8 cellular contexts compared by ENCODE assay signal in genomic region chr4:74671074-74671698, GRCh38.
A peak's percentile ranks its signal among the peaks of the same experiment; 100 is the strongest.
DNase-seq lines count a peak whose midpoint lies in the region; ATAC-seq and TF ChIP-seq lines count a peak whose summit lies in the region.

No MANE protein-coding gene starts in this region.

- CTCF ChIA-PET in activated CD8-positive, alpha-beta memory T cell treated with anti-CD3 and anti-CD28 coated beads, Interleukin-2, amount 10 ng/mL, durations not matched to agents 7 days and 5 days (lab: Charles Lee), result interaction anchor here (0.7 kb wide), 1 partner anchor 350 kb away, joined by 3 read pairs; no protein-coding TSS in a partner anchor

- no peaks in the 10 kb centered on the region for H3K4me1 Mint-ChIP-seq in activated CD8-positive, alpha-beta memory T cell treated with anti-CD3 and anti-CD28 coated beads, Interleukin-2, amount 10 ng/mL, durations not matched to agents 7 days and 5 days

- no peak overlapping the region for H3K4me3 Mint-ChIP-seq in activated CD8-positive, alpha-beta memory T cell treated with anti-CD3 and anti-CD28 coated beads, Interleukin-2, amount 10 ng/mL, durations not matched to agents 7 days and 5 days

- H3K27me3 ChIP-seq in liver (ENCODE audit: control insufficient read depth in 4 of 4, insufficient read depth in 4 of 4, low read length in 3 of 4), result peaks cover 0 to 2% (median 0%) of the 10 kb centered on the region in 4 donors
- no peaks in the 10 kb centered on the region for H3K27me3 ChIP-seq in stomach

- TF ChIP-seq CTCF in liver (IDR thresholded peaks at IDR 0.05; ENCODE audit: low read depth, low read length, missing input control) (peak; percentile 52), stomach (IDR thresholded peaks at IDR 0.05) (peak in 3 of 7 experiments; percentile 34 to 48 (median 36))

- WGBS in liver, result under 1% methylated on average over 2 of the region's 2 CpGs
- WGBS in stomach, 5 donors, result 0 to 2% (median 1%) methylated on average over 2 of the region's 2 CpGs

- no peak for ATAC-seq in activated CD8-positive, alpha-beta memory T cell treated with anti-CD3 and anti-CD28 coated beads, Interleukin-2, amount 10 ng/mL, durations not matched to agents 7 days and 5 days
- ATAC-seq in SK-N-SH treated with all-trans-retinoic acid at 6 μM for 48 hours, result peak; percentile 87

- peaks cover 13% of the 10 kb centered on the region for H3K27me3 Mint-ChIP-seq in activated CD8-positive, alpha-beta memory T cell treated with anti-CD3 and anti-CD28 coated beads, Interleukin-2, amount 10 ng/mL, durations not matched to agents 7 days and 5 days

- no peak overlapping the region for H3K9ac ChIP-seq in liver (ENCODE audit: low read depth in 1 of 2, low read length in 2 of 2)

- H3K36me3 Mint-ChIP-seq in activated CD8-positive, alpha-beta memory T cell treated with anti-CD3 and anti-CD28 coated beads, Interleukin-2, amount 10 ng/mL, durations not matched to agents 7 days and 5 days, result no peaks in the 10 kb centered on the region

- no peak overlapping the region for H3K4me3 ChIP-seq in liver (ENCODE audit: low read depth in 1 of 3, low read length in 3 of 3)
- no peak overlapping the region for H3K4me3 ChIP-seq in stomach

- H3K27ac Mint-ChIP-seq in activated CD8-positive, alpha-beta memory T cell treated with anti-CD3 and anti-CD28 coated beads, Interleukin-2, amount 10 ng/mL, durations not matched to agents 7 days and 5 days, result no peak overlapping the region

- no peak for TF ChIP-seq POLR2A in stomach (IDR thresholded peaks at IDR 0.05)

- TF ChIP-seq RAD21 in liver (IDR thresholded peaks at IDR 0.05), result peak; percentile 76 to 83

- H3K4me1 ChIP-seq in liver (ENCODE audit: control insufficient read depth in 4 of 4, insufficient read depth in 4 of 4, low read length in 3 of 4), result no peaks in the 10 kb centered on the region
- H3K4me1 ChIP-seq in stomach, result peaks cover 0 to 11% (median 3%) of the 10 kb centered on the region in 4 donors

- no peak for TF ChIP-seq EP300 in stomach (IDR thresholded peaks at IDR 0.05)

- H3K9me3 Mint-ChIP-seq in activated CD8-positive, alpha-beta memory T cell treated with anti-CD3 and anti-CD28 coated beads, Interleukin-2, amount 10 ng/mL, durations not matched to agents 7 days and 5 days (ENCODE audit: low read depth), result no peaks in the 10 kb centered on the region

- no peak overlapping the region for H3K27ac ChIP-seq in liver (ENCODE audit: low read depth in 1 of 2, low read length in 2 of 2)
- H3K27ac ChIP-seq in stomach, result no peak overlapping the region

- H3K9me3 ChIP-seq in liver (ENCODE audit: control insufficient read depth in 4 of 4, low read length in 3 of 4) (no peaks in the 10 kb centered on the region), stomach (no peaks in the 10 kb centered on the region)

- peak; percentile 7 for DNase-seq in activated CD8-positive, alpha-beta memory T cell treated with anti-CD3 and anti-CD28 coated beads, Interleukin-2, amount 50 U/mL, for 24 hours (ENCODE audit: extremely low read depth)
- DNase-seq in activated CD8-positive, alpha-beta memory T cell treated with anti-CD3 and anti-CD28 coated beads, Interleukin-2, amount 10 ng/mL, durations not matched to agents 7 days and 5 days, result no peak
- DNase-seq in Kasumi-1 (lab: John Stamatoyannopoulos, UW) (peak; percentile 74 to 86), brain pericyte (ENCODE audit: low read depth, low spot score) (peak; percentile 24), stomach (peak; percentile 46), occipital lobe (lab: John Stamatoyannopoulos, UW) (no peak)

- H3K36me3 ChIP-seq in liver (ENCODE audit: control insufficient read depth in 4 of 4, insufficient read depth in 3 of 4, low read depth in 1 of 4, low read length in 3 of 4) (no peaks in the 10 kb centered on the region), stomach (no peaks in the 10 kb centered on the region)

- intact Hi-C loops in stomach (cut with DNase I; ENCODE audit: low total_unique reads), result loop anchor here (5.0 kb wide), 1 partner anchor 294 kb away; no protein-coding TSS in a partner anchor

TF ChIP-seq in SK-N-SH treated with all-trans-retinoic acid at 6 μM for 48 hours, 23 proteins besides CTCF, POLR2A, EP300 and RAD21 (continues in another document):
- TF ChIP-seq CSDC2 (CRISPR knock-in tag; IDR thresholded peaks at IDR 0.05) (no peak), CSRNP3 (CRISPR knock-in tag; IDR thresholded peaks at IDR 0.05) (no peak), SNAI2 (CRISPR knock-in tag; IDR thresholded peaks at IDR 0.05) (no peak), BACH2 (CRISPR knock-in tag; IDR thresholded peaks at IDR 0.05; ENCODE audit: borderline replicate concordance) (no peak), ESRRG (CRISPR knock-in tag; IDR thresholded peaks at IDR 0.05) (no peak), ZC3H10 (CRISPR knock-in tag; IDR thresholded peaks at IDR 0.05) (no peak)

TF ChIP-seq in liver, 16 proteins besides CTCF, POLR2A, EP300 and RAD21:
- no peak for TF ChIP-seq ZBTB33 (IDR thresholded peaks at IDR 0.05)
- TF ChIP-seq GABPA (IDR thresholded peaks at IDR 0.05 in 1 of 2, conservative IDR thresholded peaks at IDR 0.05 in 1 of 2), result no peak
- no peak for TF ChIP-seq ATF3 (IDR thresholded peaks at IDR 0.05)
- TF ChIP-seq JUND (IDR thresholded peaks at IDR 0.05), result no peak
- TF ChIP-seq NR2F2 (IDR thresholded peaks at IDR 0.05), result no peak
- TF ChIP-seq HNF4G (IDR thresholded peaks at IDR 0.05), result no peak
- TF ChIP-seq SP1 (IDR thresholded peaks at IDR 0.05), result no peak
- no peak for TF ChIP-seq MAX (IDR thresholded peaks at IDR 0.05)
- no peak for TF ChIP-seq YY1 (IDR thresholded peaks at IDR 0.05)
- TF ChIP-seq HNF4A (conservative IDR thresholded peaks at IDR 0.05), result no peak
- no peak for TF ChIP-seq EGR1 (IDR thresholded peaks at IDR 0.05; ENCODE audit: low read depth in 2 of 2)
- TF ChIP-seq FOXA1 (IDR thresholded peaks at IDR 0.05), result no peak
- TF ChIP-seq RXRA (IDR thresholded peaks at IDR 0.05), result no peak
- TF ChIP-seq TAF1 (conservative IDR thresholded peaks at IDR 0.05), result no peak
- TF ChIP-seq FOXA2 (IDR thresholded peaks at IDR 0.05), result no peak
- TF ChIP-seq REST (IDR thresholded peaks at IDR 0.05), result no peak

Comparison
In these comparisons a context has a peak if more than half of its experiments do, and no peak if none do; other contexts are left out.
1. DNase-seq: peak in activated CD8-positive, alpha-beta memory T cell treated with anti-CD3 and anti-CD28 coated beads, Interleukin-2, amount 50 U/mL, for 24 hours (single experiment), Kasumi-1 (2 of 2), brain pericyte (single experiment) and stomach (single experiment); none in activated CD8-positive, alpha-beta memory T cell treated with anti-CD3 and anti-CD28 coated beads, Interleukin-2, amount 10 ng/mL, durations not matched to agents 7 days and 5 days (single experiment) and occipital lobe (single experiment).